8 cellular contexts compared by ENCODE assay signal in the genomic region with DNA sequence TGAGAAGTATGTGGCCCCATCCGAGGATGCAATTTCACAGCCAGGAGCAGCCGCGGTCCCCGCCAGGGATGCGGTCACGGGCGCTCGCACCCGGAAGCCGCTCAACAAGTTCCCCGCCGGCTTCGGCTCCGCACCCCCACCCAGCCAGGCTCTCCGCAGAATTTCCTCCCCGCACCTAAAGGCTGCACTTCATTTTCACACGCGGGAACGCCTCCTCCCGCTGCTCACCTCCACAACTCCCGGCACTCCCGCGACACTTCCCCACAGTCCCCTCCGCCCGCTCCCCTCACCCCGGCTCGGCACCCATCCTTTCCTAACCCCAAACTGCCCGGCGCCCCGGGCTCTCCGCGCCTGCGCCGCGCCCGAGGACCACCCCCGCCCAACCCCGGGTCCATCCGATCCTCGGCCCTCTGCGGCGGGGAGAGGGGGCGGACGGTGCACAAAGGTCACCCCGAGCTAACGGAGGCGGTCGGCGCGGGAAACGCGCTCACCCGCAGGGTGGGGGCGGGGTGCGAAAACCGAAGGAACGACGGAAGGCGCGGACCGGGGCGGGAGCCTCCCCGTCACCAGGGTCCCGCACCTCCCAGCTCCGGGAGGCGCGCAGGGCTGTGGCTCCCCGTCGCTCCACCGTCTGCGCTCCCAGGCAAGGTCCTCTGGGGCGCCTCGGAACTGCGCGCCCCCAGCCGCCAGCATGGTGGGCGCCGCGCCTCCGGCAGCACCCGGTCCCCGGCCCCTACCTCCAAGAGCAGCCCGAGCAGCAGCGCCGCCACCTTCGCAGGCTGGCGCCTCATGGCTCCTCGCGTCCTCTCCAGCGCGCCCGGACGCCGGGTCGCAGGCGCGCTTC. TPM values are rescaled to one million over a fixed set of nuclear protein-coding genes. Genes with fewer than 3 reads are reported as not detected.
DNase-seq lines count a peak whose midpoint lies in the region; ATAC-seq, FAIRE-seq and TF ChIP-seq lines count a peak whose summit lies in the region.

No MANE protein-coding gene starts in this region.

- no peaks in the 10 kb centered on the region for H3K36me3 ChIP-seq in CD4-positive, alpha-beta memory T cell (ENCODE audit: insufficient read depth, low read length)
- no peaks in the 10 kb centered on the region for H3K36me3 ChIP-seq in RWPE2 (ENCODE audit: low read depth)
- H3K36me3 ChIP-seq in gastroesophageal sphincter: no peaks in the 10 kb centered on the region
- no peaks in the 10 kb centered on the region for H3K36me3 ChIP-seq in pancreas
- no peaks in the 10 kb centered on the region for H3K36me3 ChIP-seq in vagina

- peak overlapping the region; percentile 63 to 79 for H3K4me3 ChIP-seq in CD4-positive, alpha-beta memory T cell (ENCODE audit: low read length in 2 of 2)
- H3K4me3 ChIP-seq in RWPE2 (ENCODE audit: severe bottlenecking): peak overlapping the region; percentile 100
- peak overlapping the region; percentile 58 to 94 for H3K4me3 ChIP-seq in gastroesophageal sphincter
- H3K4me3 ChIP-seq in pancreas: peak overlapping the region; percentile 90 to 99 (median 98)
- peak overlapping the region; percentile 84 to 92 for H3K4me3 ChIP-seq in vagina

- H3K27me3 ChIP-seq in CD4-positive, alpha-beta memory T cell (ENCODE audit: insufficient read depth, low read length): no peaks in the 10 kb centered on the region
- H3K27me3 ChIP-seq in RWPE2 (ENCODE audit: insufficient read depth, poor library complexity, severe bottlenecking) (no peaks in the 10 kb centered on the region), gastroesophageal sphincter (no peaks in the 10 kb centered on the region), pancreas (no peaks in the 10 kb centered on the region), vagina (no peaks in the 10 kb centered on the region)

- peaks cover 53 to 80% (median 65%) of the 10 kb centered on the region in 4 donors for H3K4me1 Mint-ChIP-seq in CD4-positive, alpha-beta memory T cell

- peaks cover 0 to 18% of the 10 kb centered on the region in 2 donors for H3K36me3 Mint-ChIP-seq in CD4-positive, alpha-beta memory T cell

- peak; percentile 66 to 77 (median 70) for DNase-seq in CD4-positive, alpha-beta memory T cell
- no peak for DNase-seq in RWPE2 (ENCODE audit: low spot score)
- peak; percentile 11 to 40 (median 36) for DNase-seq in activated naive CD4-positive, alpha-beta T cell (lab: John Stamatoyannopoulos, UW)
- DNase-seq in pancreas: peak in 5 of 6 donors; percentile 32 to 78 (median 53)
- no peak for DNase-seq in vagina (ENCODE audit: extremely low spot score in 2 of 2)

- peak overlapping the region; percentile 81 to 97 (median 96) for H3K27ac Mint-ChIP-seq in CD4-positive, alpha-beta memory T cell

- ATAC-seq in GM19397 (IDR thresholded peaks at IDR 0.05; ENCODE audit: unreplicated experiment) (peak; percentile 24), HG03469 (IDR thresholded peaks at IDR 0.05; ENCODE audit: unreplicated experiment) (peak; percentile 13), RWPE2 (ENCODE audit: low read depth) (peak; percentile 40), gastroesophageal sphincter (peak; percentile 40), pancreas (peak; percentile 55 to 66 (median 65))

- CTCF ChIA-PET in CD4-positive, alpha-beta memory T cell (lab: Charles Lee; ENCODE audit: partially characterized antibody): interaction anchor here (0.5 to 6.9 kb wide), 6 partner anchors 10 to 109 kb away, joined by 3 to 29 read pairs (median 8); no protein-coding TSS in a partner anchor

- WGBS in gastroesophageal sphincter (ENCODE audit: low coverage in 1 of 2), 2 donors: 1% methylated on average over 21 to 35 of the region's 97 CpGs
- 0% methylated on average over 73 to 94 of the region's 97 CpGs for WGBS in pancreas, 2 donors

- TF ChIP-seq EP300 in gastroesophageal sphincter (IDR thresholded peaks at IDR 0.05): no peak

- no peak for FAIRE-seq in pancreas (lab: Jason Lieb, UNC)

- peak overlapping the region; percentile 90 to 98 (median 95) for H3K4me3 Mint-ChIP-seq in CD4-positive, alpha-beta memory T cell

- peak; percentile 15 for TF ChIP-seq CTCF in RWPE2 (IDR thresholded peaks at IDR 0.05; ENCODE audit: poor library complexity, severe bottlenecking)
- TF ChIP-seq CTCF in gastroesophageal sphincter (IDR thresholded peaks at IDR 0.05): peak in 1 of 4 experiments; percentile 35
- TF ChIP-seq CTCF in pancreas (IDR thresholded peaks at IDR 0.05): no peak
- TF ChIP-seq CTCF in vagina (IDR thresholded peaks at IDR 0.05): no peak

- POLR2A ChIA-PET in CD4-positive, alpha-beta memory T cell (lab: Charles Lee; ENCODE audit: partially characterized antibody): interaction anchor here (0.7 to 8.7 kb wide), 16 partner anchors 7 to 812 kb away, joined by 3 to 95 read pairs (median 8); a partner anchor contains a TSS

- no peaks in the 10 kb centered on the region for H3K9me3 ChIP-seq in CD4-positive, alpha-beta memory T cell (ENCODE audit: control insufficient read depth in 1 of 2, low read length in 2 of 2)
- H3K9me3 ChIP-seq in RWPE2 (ENCODE audit: severe bottlenecking): no peaks in the 10 kb centered on the region
- no peaks in the 10 kb centered on the region for H3K9me3 ChIP-seq in gastroesophageal sphincter
- H3K9me3 ChIP-seq in pancreas: no peaks in the 10 kb centered on the region
- no peaks in the 10 kb centered on the region for H3K9me3 ChIP-seq in vagina

- H3K4me1 ChIP-seq in CD4-positive, alpha-beta memory T cell (ENCODE audit: insufficient read depth, low read length): peaks cover 64% of the 10 kb centered on the region
- peaks cover 33% of the 10 kb centered on the region for H3K4me1 ChIP-seq in RWPE2 (ENCODE audit: insufficient read depth, poor library complexity, severe bottlenecking)
- peaks cover 0 to 41% (median 22%) of the 10 kb centered on the region in 3 donors for H3K4me1 ChIP-seq in gastroesophageal sphincter
- peaks cover 0 to 19% (median 0%) of the 10 kb centered on the region in 3 donors for H3K4me1 ChIP-seq in pancreas
- H3K4me1 ChIP-seq in vagina: peaks cover 45% of the 10 kb centered on the region

- H3K27me3 Mint-ChIP-seq in CD4-positive, alpha-beta memory T cell: no peaks in the 10 kb centered on the region

- peaks cover 0 to 2% (median 0%) of the 10 kb centered on the region in 8 donors for H3K9me3 Mint-ChIP-seq in CD4-positive, alpha-beta memory T cell

- TF ChIP-seq POLR2A in gastroesophageal sphincter (IDR thresholded peaks at IDR 0.05): peak in 1 of 2 donors; percentile 42
- peak in 1 of 2 donors; percentile 25 for TF ChIP-seq POLR2A in vagina (IDR thresholded peaks at IDR 0.05)

- peak overlapping the region; percentile 69 for H3K27ac ChIP-seq in CD4-positive, alpha-beta memory T cell (ENCODE audit: low read depth, low read length)
- H3K27ac ChIP-seq in RWPE2 (ENCODE audit: poor library complexity, severe bottlenecking) (peak overlapping the region; percentile 96), gastroesophageal sphincter (peak overlapping the region; percentile 64 to 97 (median 88)), pancreas (peak overlapping the region; percentile 58 to 82 (median 72)), vagina (peak overlapping the region; percentile 85)

- intact Hi-C loops in CD4-positive, alpha-beta memory T cell (cut with micrococcal nuclease): loop anchor here (1.0 to 10.0 kb wide), 7 partner anchors 21 to 817 kb away; a partner anchor contains a TSS
- intact Hi-C loops in pancreas (cut with DNase I): no loop called here
- intact Hi-C loops in vagina (cut with DNase I): no loop called here

RNA-seq across cellular contexts. Expression of a gene that starts 0.5 kb away (rescaled TPM):
- total RNA-seq in CD4-positive, alpha-beta memory T cell: 10 to 100 TPM; 91.0 to 98.7 TPM
- 10 to 100 TPM; 43.0 to 90.4 TPM for polyA plus RNA-seq in CD4-positive, alpha-beta memory T cell
- 10 to 100 TPM; 20.5 to 51.6 (median 33.4) TPM for total RNA-seq in gastroesophageal sphincter
- total RNA-seq in pancreas: 10 to 100 TPM; 15.1 to 34.3 (median 19.2) TPM
- 10 to 100 TPM; 16.0 to 37.3 TPM for polyA plus RNA-seq in pancreas
- 26.3 TPM for total RNA-seq in vagina

Comparison
In these comparisons a context has a peak if more than half of its experiments do, and no peak if none do; other contexts are left out.
1. DNase-seq: peak in CD4-positive, alpha-beta memory T cell (5 of 5), activated naive CD4-positive, alpha-beta T cell (4 of 4) and pancreas (5 of 6); none in RWPE2 (single experiment) and vagina (0 of 2).
2. ATAC-seq: peak in every context shown above with its lines; median percentile 65 in pancreas; 40 in RWPE2; 40 in gastroesophageal sphincter; 24 in GM19397; 13 in HG03469.
3. Peak in every context shown above with its lines, with median percentiles within 50 percentile points of each other: H3K27ac ChIP-seq and H3K4me3 ChIP-seq.